In the genomic region with DNA sequence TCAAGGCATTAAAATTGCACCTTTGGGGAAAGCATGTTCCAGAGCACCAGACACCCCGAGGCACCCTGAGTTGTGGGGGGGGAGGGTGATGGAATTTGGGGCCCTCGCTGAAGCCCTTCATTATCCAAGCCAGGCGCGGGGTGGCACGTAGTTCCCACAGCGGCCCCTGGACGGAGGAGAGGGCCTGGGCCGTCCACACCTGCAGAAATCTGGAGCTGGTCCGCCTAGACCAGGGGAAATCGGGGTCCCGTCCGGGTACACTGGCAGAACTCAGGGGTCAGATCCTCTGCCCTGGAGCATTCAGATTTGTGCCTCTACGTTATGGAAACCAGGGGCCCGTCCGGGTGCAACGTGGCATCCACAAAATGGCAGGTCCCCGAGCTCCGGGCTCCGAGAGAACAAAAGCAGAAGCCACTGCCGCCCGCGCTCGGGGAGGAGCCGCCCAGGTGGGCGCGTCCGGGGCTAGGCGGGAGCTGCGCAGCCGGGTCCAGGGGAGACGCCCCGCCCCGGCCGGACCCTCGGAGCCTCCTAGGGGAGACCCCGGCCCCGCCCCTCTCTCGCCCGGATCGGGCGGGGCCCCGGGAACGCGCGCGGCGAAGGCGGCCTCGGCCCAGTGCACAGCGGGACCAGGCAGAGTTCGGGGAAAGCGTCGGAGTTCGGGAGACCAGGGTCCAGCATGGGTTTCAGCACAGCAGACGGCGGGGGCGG, we compare ENCODE assay signal across 8 cellular contexts. TPM values are rescaled to one million over a fixed set of nuclear protein-coding genes. Genes with fewer than 3 reads are reported as not detected.
DNase-seq lines count a peak whose midpoint lies in the region; ATAC-seq and TF ChIP-seq lines count a peak whose summit lies in the region.

Gene PLEKHG4B (plus strand): TSS at position 613 of the 708 bp plus-strand sequence. CDS start 64 bp downstream, at position 677.

- peak within 1 kb of the TSS; percentile 51 for H3K4me3 ChIP-seq in H7 (ENCODE audit: insufficient read depth, low read depth, low read length)
- peak within 1 kb of the TSS; percentile 66 for H3K4me3 ChIP-seq in coronary artery
- peak within 1 kb of the TSS; percentile 31 for H3K4me3 ChIP-seq in ovary

- DNase-seq in H7 (peak; percentile 99), NCI-H2171 (lab: John Stamatoyannopoulos, UW) (peak; percentile 97), coronary artery (ENCODE audit: low spot score) (peak; percentile 62), ovary (peak in 2 of 5 donors; percentile 33 to 49), HT-29 (ENCODE audit: low spot score) (no peak)

- TF ChIP-seq CTCF in coronary artery (IDR thresholded peaks at IDR 0.05) (no peak), ovary (IDR thresholded peaks at IDR 0.05) (no peak)

- no peaks in the 10 kb centered on the region for H3K9me3 ChIP-seq in ovary

- H3K36me3 ChIP-seq in H7 (replicated peaks; ENCODE audit: control insufficient read depth, insufficient read depth, low read length): peaks cover 4% of the 10 kb centered on the region
- H3K36me3 ChIP-seq in ovary: no peaks in the 10 kb centered on the region

- no peaks in the 10 kb centered on the region for H3K27me3 ChIP-seq in H7 (ENCODE audit: control insufficient read depth, insufficient read depth, low read length)
- H3K27me3 ChIP-seq in ovary: no peaks in the 10 kb centered on the region

- TF ChIP-seq EP300 in ovary (IDR thresholded peaks at IDR 0.05): no peak

- ATAC-seq in HG03175 (IDR thresholded peaks at IDR 0.05; ENCODE audit: unreplicated experiment) (no peak), HG03025 (IDR thresholded peaks at IDR 0.05; ENCODE audit: low FRiP score, unreplicated experiment) (no peak), GM19467 (IDR thresholded peaks at IDR 0.05; ENCODE audit: unreplicated experiment) (no peak)

- no peak within 1 kb of the TSS for H3K27ac ChIP-seq in coronary artery
- no peak within 1 kb of the TSS for H3K27ac ChIP-seq in ovary

- intact Hi-C loops in ovary (cut with DNase I): no loop called here

- H3K4me1 ChIP-seq in ovary (ENCODE audit: insufficient read depth): no peaks in the 10 kb centered on the region

- TF ChIP-seq POLR2A in ovary (IDR thresholded peaks at IDR 0.05): no peak

- 5 to 12% (median 10%) methylated on average over 21 to 57 of the region's 57 CpGs for WGBS in ovary, 3 donors

RNA-seq across cellular contexts. Expression of gene PLEKHG4B, which starts in this region (rescaled TPM):
- total RNA-seq in H7 (2014; rRNA removed; shearing (Covaris generic)): 25.2 and 34.1 TPM in 2 replicates
- 1 to 10 TPM; 1.1 to 4.0 (median 2.0) TPM for total RNA-seq in ovary
- polyA plus RNA-seq in ovary: under 1 TPM; 0.47 to 0.85 TPM
- total RNA-seq in HT-29 (2014; rRNA removed; shearing (Covaris generic)): not detected in 2 replicates
